In the genomic region with DNA sequence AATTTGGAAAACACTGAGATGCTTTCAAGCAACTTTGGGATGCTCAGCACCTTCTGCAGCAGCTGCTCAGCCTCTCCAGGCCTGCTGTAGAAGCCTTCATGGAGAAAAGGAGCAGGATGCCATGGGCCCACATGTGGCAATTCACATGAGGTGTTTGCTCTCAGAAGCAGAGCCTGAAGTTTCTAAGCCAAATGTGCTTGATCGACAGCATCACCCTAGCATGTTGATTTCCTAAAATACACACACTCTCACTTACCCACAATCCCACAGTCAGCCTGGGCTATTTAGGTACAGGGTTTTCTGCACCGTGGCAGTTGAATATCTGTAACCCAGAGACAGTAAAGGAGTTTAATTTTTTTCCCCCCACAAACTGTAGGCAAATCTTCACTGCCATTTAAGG, we compare ENCODE assay signal across 12 cellular contexts.
DNase-seq lines count a peak whose midpoint lies in the region; ATAC-seq lines count a peak whose summit lies in the region.
"Had no signal": no experiment of that assay in that cellular context is flagged by ENCODE, and none has a peak within 500 bp of the region (broad histone marks: within the 10 kb centered on the region; RNA-seq: fewer than 3 reads in every experiment).

No MANE protein-coding gene starts in this region.

- no peaks in the 10 kb centered on the region for H3K27me3 Mint-ChIP-seq in activated CD4-positive, alpha-beta T cell treated with anti-CD3 and anti-CD28 coated beads, Interleukin-2, amount 10 ng/mL, durations not matched to agents 24 days and 14 days

- peak overlapping the region; percentile 61 for H3K27ac Mint-ChIP-seq in activated CD4-positive, alpha-beta T cell treated with anti-CD3 and anti-CD28 coated beads, Interleukin-2, amount 10 ng/mL, durations not matched to agents 24 days and 14 days
- peak overlapping the region; percentile 91 for H3K27ac Mint-ChIP-seq in stimulated activated effector memory CD8-positive, alpha-beta T cell treated with anti-CD3 and anti-CD28 coated beads, Interleukin-12 subunit alpha, Interleukin-12 subunit beta, amount 100 ng/mL, for 72 hours

- peak; percentile 41 for ATAC-seq in HG03432 (IDR thresholded peaks at IDR 0.05; ENCODE audit: unreplicated experiment)
- peak; percentile 42 for ATAC-seq in stimulated activated effector memory CD8-positive, alpha-beta T cell treated with anti-CD3 and anti-CD28 coated beads, Interleukin-12 subunit alpha, Interleukin-12 subunit beta, amount 100 ng/mL, for 72 hours

- H3K4me1 Mint-ChIP-seq in activated CD4-positive, alpha-beta T cell treated with anti-CD3 and anti-CD28 coated beads, Interleukin-2, amount 10 ng/mL, durations not matched to agents 24 days and 14 days = peaks cover 61% of the 10 kb centered on the region
- H3K4me1 Mint-ChIP-seq in stimulated activated effector memory CD8-positive, alpha-beta T cell treated with anti-CD3 and anti-CD28 coated beads, Interleukin-12 subunit alpha, Interleukin-12 subunit beta, amount 100 ng/mL, for 72 hours = peaks cover 90% of the 10 kb centered on the region

- intact Hi-C loops in activated CD4-positive, alpha-beta T cell treated with anti-CD3 and anti-CD28 coated beads, Interleukin-2, amount 10 ng/mL, durations not matched to agents 24 days and 14 days (cut with micrococcal nuclease) = loop anchor here (2.0 kb wide), 1 partner anchor 17 kb away; no protein-coding TSS in a partner anchor

- H3K27ac ChIP-seq in caudate nucleus (ENCODE audit: low read depth, low read length) = peak overlapping the region; percentile 27
- H3K27ac ChIP-seq: colonic mucosa, upper lobe of left lung had no signal

- DNase-seq in activated CD4-positive, alpha-beta T cell treated with anti-CD3 and anti-CD28 coated beads, Interleukin-2, amount 10 ng/mL, durations not matched to agents 24 days and 14 days = no peak
- DNase-seq in activated CD4-positive, alpha-beta T cell treated with anti-CD3 and anti-CD28 coated beads, Interleukin-2, amount 50 U/mL, for 4 hours = no peak
- DNase-seq in caudate nucleus (lab: John Stamatoyannopoulos, UW) (peak in 1 of 61 donors; percentile 29), SIG-M5 treated with dmso at 0.1 percent for 504 hours (lab: John Stamatoyannopoulos, UW; ENCODE audit: unreplicated experiment) (no peak), NCI-H1092 (lab: John Stamatoyannopoulos, UW) (no peak), NCI-H187 treated with DMSO at 0.1 percent for 48 hours (lab: John Stamatoyannopoulos, UW) (no peak)
- no peak for DNase-seq in stimulated activated effector memory CD8-positive, alpha-beta T cell treated with anti-CD3 and anti-CD28 coated beads, Interleukin-12 subunit alpha, Interleukin-12 subunit beta, amount 100 ng/mL, for 72 hours (ENCODE audit: low spot score in 2 of 2)
- DNase-seq: colonic mucosa; occipital lobe; stimulated activated CD4-positive, alpha-beta T cell treated with anti-CD3 and anti-CD28 coated beads, Interleukin-4, amount 100 ng/mL, for 4 hours; upper lobe of left lung had no signal

- peaks cover 80% of the 10 kb centered on the region for H3K36me3 Mint-ChIP-seq in activated CD4-positive, alpha-beta T cell treated with anti-CD3 and anti-CD28 coated beads, Interleukin-2, amount 10 ng/mL, durations not matched to agents 24 days and 14 days (ENCODE audit: low read depth)
- no peaks in the 10 kb centered on the region for H3K36me3 Mint-ChIP-seq in stimulated activated effector memory CD8-positive, alpha-beta T cell treated with anti-CD3 and anti-CD28 coated beads, Interleukin-12 subunit alpha, Interleukin-12 subunit beta, amount 100 ng/mL, for 72 hours

- H3K9me3 Mint-ChIP-seq in activated CD4-positive, alpha-beta T cell treated with anti-CD3 and anti-CD28 coated beads, Interleukin-2, amount 10 ng/mL, durations not matched to agents 24 days and 14 days = no peaks in the 10 kb centered on the region
- H3K9me3 Mint-ChIP-seq in stimulated activated effector memory CD8-positive, alpha-beta T cell treated with anti-CD3 and anti-CD28 coated beads, Interleukin-12 subunit alpha, Interleukin-12 subunit beta, amount 100 ng/mL, for 72 hours = no peaks in the 10 kb centered on the region

- no peak overlapping the region for H3K4me3 Mint-ChIP-seq in activated CD4-positive, alpha-beta T cell treated with anti-CD3 and anti-CD28 coated beads, Interleukin-2, amount 10 ng/mL, durations not matched to agents 24 days and 14 days
- H3K4me3 Mint-ChIP-seq in stimulated activated effector memory CD8-positive, alpha-beta T cell treated with anti-CD3 and anti-CD28 coated beads, Interleukin-12 subunit alpha, Interleukin-12 subunit beta, amount 100 ng/mL, for 72 hours = peak overlapping the region; percentile 14
